In the genomic region with DNA sequence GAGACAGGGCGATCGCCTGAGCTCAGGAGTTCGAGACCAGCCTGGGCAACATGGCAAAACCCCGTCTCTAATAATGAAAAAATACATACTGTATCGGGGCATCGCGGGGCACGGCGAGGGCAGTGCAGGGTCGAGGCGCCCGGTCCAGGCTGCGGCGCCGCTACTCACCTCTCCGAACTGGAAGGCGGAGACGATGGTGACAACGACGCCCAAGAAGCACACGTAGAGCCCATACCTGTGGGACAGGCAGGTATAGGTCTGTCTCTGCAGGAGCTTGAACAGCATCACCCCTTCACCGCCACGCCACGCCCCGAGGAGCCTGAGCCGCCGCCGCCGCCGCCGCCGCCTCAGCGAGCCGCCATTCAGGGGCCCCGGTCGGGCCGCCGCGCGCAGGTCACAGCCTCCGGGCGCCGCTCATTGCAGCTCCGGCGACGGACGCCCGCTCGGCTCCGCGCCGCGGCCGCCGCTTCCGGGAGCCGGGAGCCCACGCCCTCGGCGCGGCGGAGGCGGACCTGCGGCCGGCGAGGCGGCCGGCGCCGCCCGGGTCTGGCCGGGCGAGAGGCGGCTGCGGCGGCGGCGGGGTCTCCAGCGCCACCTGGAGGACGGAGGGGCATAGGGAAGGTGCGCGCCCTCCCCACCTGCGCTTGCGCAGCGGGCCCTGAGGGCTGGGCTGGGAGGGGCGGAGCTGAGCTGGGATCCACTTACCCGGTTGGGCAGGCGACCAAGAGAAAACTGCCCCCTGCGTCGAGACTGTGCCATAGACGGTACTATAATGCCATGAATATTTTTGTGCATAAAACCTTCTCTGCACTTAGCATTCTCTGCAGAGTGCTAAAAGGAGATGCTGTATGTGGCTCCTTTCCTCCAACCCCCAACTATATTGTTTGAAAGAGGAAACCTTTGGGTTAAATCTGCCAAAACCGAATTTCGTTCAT, we compare ENCODE assay signal across 8 cellular contexts. TPM values are rescaled to one million over a fixed set of nuclear protein-coding genes. Genes with fewer than 3 reads are reported as not detected.
DNase-seq lines count a peak whose midpoint lies in the region; ATAC-seq and TF ChIP-seq lines count a peak whose summit lies in the region.

A gene (minus strand): TSS at position 569 of the 935 bp plus-strand sequence. CDS start 284 bp downstream, at position 285.

- H3K36me3 Mint-ChIP-seq in activated CD8-positive, alpha-beta T cell treated with anti-CD3 and anti-CD28 coated beads for 36 hours (ENCODE audit: low read depth): peaks cover 13% of the 10 kb centered on the region

- H3K9me3 ChIP-seq in ectodermal cell (ENCODE audit: control insufficient read depth, low read length): no peaks in the 10 kb centered on the region

- no peaks in the 10 kb centered on the region for H3K36me3 ChIP-seq in ectodermal cell (ENCODE audit: control insufficient read depth, insufficient read depth, low read length)

- peak within 1 kb of the TSS; percentile 98 for H3K4me3 Mint-ChIP-seq in activated CD8-positive, alpha-beta T cell treated with anti-CD3 and anti-CD28 coated beads for 36 hours

- peak within 1 kb of the TSS; percentile 87 for H3K4me3 ChIP-seq in ectodermal cell (ENCODE audit: insufficient read depth, low read depth, low read length)

- peak; percentile 92 for ATAC-seq in GM19455 (IDR thresholded peaks at IDR 0.05; ENCODE audit: unreplicated experiment)
- ATAC-seq in activated CD8-positive, alpha-beta T cell treated with anti-CD3 and anti-CD28 coated beads for 36 hours: peak; percentile 97

- no peaks in the 10 kb centered on the region for H3K4me1 ChIP-seq in ectodermal cell (ENCODE audit: control insufficient read depth, insufficient read depth, low read length)

- peak within 1 kb of the TSS; percentile 92 for H3K27ac Mint-ChIP-seq in activated CD8-positive, alpha-beta T cell treated with anti-CD3 and anti-CD28 coated beads for 36 hours

- no peaks in the 10 kb centered on the region for H3K9me3 Mint-ChIP-seq in activated CD8-positive, alpha-beta T cell treated with anti-CD3 and anti-CD28 coated beads for 36 hours

- peaks cover 37% of the 10 kb centered on the region for H3K4me1 Mint-ChIP-seq in activated CD8-positive, alpha-beta T cell treated with anti-CD3 and anti-CD28 coated beads for 36 hours (ENCODE audit: low read depth)

- WGBS in ectodermal cell, 2 experiments: 1% methylated on average over 93 of the region's 93 CpGs

- no peak within 1 kb of the TSS for H3K27ac ChIP-seq in ectodermal cell (ENCODE audit: insufficient read depth, low read depth, low read length, poor library complexity, severe bottlenecking)

- H3K27me3 Mint-ChIP-seq in activated CD8-positive, alpha-beta T cell treated with anti-CD3 and anti-CD28 coated beads for 36 hours: no peaks in the 10 kb centered on the region

- DNase-seq in CMK (ENCODE audit: low read depth) (peak; percentile 65), HK-2 (ENCODE audit: unreplicated experiment) (peak; percentile 94), NCI-H82 (lab: John Stamatoyannopoulos, UW) (peak; percentile 96), lung microvascular endothelial cell (ENCODE audit: low read depth in 2 of 2) (peak; percentile 96 to 97)
- peak; percentile 97 for DNase-seq in activated CD8-positive, alpha-beta T cell treated with anti-CD3 and anti-CD28 coated beads for 36 hours
- DNase-seq in stimulated activated CD4-positive, alpha-beta T cell treated with anti-CD3 and anti-CD28 coated beads, TNF-alpha, amount 100 ng/mL, for 4 hours (ENCODE audit: low read depth in 3 of 3): peak; percentile 88 to 93 (median 92)

- intact Hi-C loops in activated CD8-positive, alpha-beta T cell treated with anti-CD3 and anti-CD28 coated beads for 36 hours (cut with micrococcal nuclease): loop anchor here (2.0 to 10.0 kb wide), 2 partner anchors 58 to 416 kb away; no protein-coding TSS in a partner anchor

- POLR2A ChIA-PET in activated CD8-positive, alpha-beta T cell treated with anti-CD3 and anti-CD28 coated beads for 36 hours (lab: Charles Lee): interaction anchor here (0.7 to 2.3 kb wide), 10 partner anchors 13 to 423 kb away, joined by 3 to 16 read pairs (median 6); a partner anchor contains a TSS

- CTCF ChIA-PET in activated CD8-positive, alpha-beta T cell treated with anti-CD3 and anti-CD28 coated beads for 36 hours (lab: Charles Lee): interaction anchor here (0.6 to 11.4 kb wide), 26 partner anchors 9 to 423 kb away, joined by 3 to 143 read pairs (median 4); a partner anchor contains a TSS

- peaks cover 5% of the 10 kb centered on the region for H3K27me3 ChIP-seq in ectodermal cell (ENCODE audit: control insufficient read depth, insufficient read depth, low read length, poor library complexity, severe bottlenecking)

- TF ChIP-seq CTCF in activated CD8-positive, alpha-beta T cell treated with anti-CD3 and anti-CD28 coated beads for 36 hours (IDR thresholded peaks at IDR 0.05): peak; percentile 65

RNA-seq across cellular contexts. Expression of the gene that starts here (rescaled TPM):
- 10 to 100 TPM; 52.4 to 56.9 TPM for total RNA-seq in activated CD8-positive, alpha-beta T cell treated with anti-CD3 and anti-CD28 coated beads for 36 hours
- 20.5 TPM for polyA plus RNA-seq in ectodermal cell (2013, experiment 1 of 4)
- 23.5 TPM for polyA plus RNA-seq in ectodermal cell (2013, experiment 2 of 4)
- polyA plus RNA-seq in ectodermal cell (2013, experiment 3 of 4): 16.6 TPM
- polyA plus RNA-seq in ectodermal cell (2013, experiment 4 of 4): 17.5 TPM
- total RNA-seq in lung microvascular endothelial cell: 23.5 and 25.0 TPM in 2 replicates
